10 cellular contexts compared by ENCODE assay signal in genomic region chr5:107043665-107044064, GRCh38.
"Had no signal": no experiment of that assay in that cellular context is flagged by ENCODE, and none has a peak within 500 bp of the region (broad histone marks: within the 10 kb centered on the region; RNA-seq: fewer than 3 reads in every experiment).

No MANE protein-coding gene starts in this region.

- H3K4me3 ChIP-seq: GM23248, GM23338, HAP-1 had no signal

- DNase-seq: GM23248, GOT3, H7, H9, HCEC 1CT, HFFc6 had no signal

- H3K27ac ChIP-seq: GM23248 had no signal

- ATAC-seq: GM23338, HCT116 had no signal

- FAIRE-seq: H1 had no signal

- H3K36me3 ChIP-seq: HAP-1 had no signal

- H3K9me3 ChIP-seq: HAP-1 had no signal
